12 cellular contexts compared by ENCODE assay signal in genomic region chr15:70088427-70088826, GRCh38. TPM values are rescaled to one million over a fixed set of nuclear protein-coding genes. Genes with fewer than 3 reads are reported as not detected.
DNase-seq lines count a peak whose midpoint lies in the region; ATAC-seq and TF ChIP-seq lines count a peak whose summit lies in the region.
"Had no signal": no experiment of that assay in that cellular context is flagged by ENCODE, and none has a peak within 500 bp of the region (broad histone marks: within the 10 kb centered on the region; RNA-seq: fewer than 3 reads in every experiment).

No MANE protein-coding gene starts in this region.

- peak overlapping the region; percentile 82 for H3K27ac ChIP-seq in smooth muscle cell (ENCODE audit: low read depth)
- no peak overlapping the region for H3K27ac ChIP-seq in foreskin keratinocyte

- peak overlapping the region; percentile 77 for H3K4me2 ChIP-seq in smooth muscle cell

- H3K4me1 ChIP-seq in smooth muscle cell (ENCODE audit: low read depth) (peaks cover 67% of the 10 kb centered on the region), foreskin keratinocyte (peaks cover 9% of the 10 kb centered on the region)

- WGBS in smooth muscle cell (ENCODE audit: low lambda C conversion rate) = 73% methylated on average over 2 of the region's 2 CpGs

- intact Hi-C loops in Right ventricle myocardium superior (cut with DNase I) = no loop called here

- peaks cover 100% of the 10 kb centered on the region for H4K20me1 ChIP-seq in smooth muscle cell (ENCODE audit: low read depth)

- no peaks in the 10 kb centered on the region for H3K9me3 ChIP-seq in smooth muscle cell (replicated peaks; ENCODE audit: low read depth)

- ATAC-seq in Right ventricle myocardium superior (ENCODE audit: poor library complexity) (peak; percentile 85), HG02970 (IDR thresholded peaks at IDR 0.05; ENCODE audit: low FRiP score, unreplicated experiment) (no peak), foreskin keratinocyte (no peak)

- no peak overlapping the region for H3K4me3 ChIP-seq in smooth muscle cell

- peaks cover 90% of the 10 kb centered on the region for H3K79me2 ChIP-seq in smooth muscle cell (ENCODE audit: low read depth)

- peaks cover 7% of the 10 kb centered on the region for H3K36me3 ChIP-seq in smooth muscle cell (ENCODE audit: low read depth)

- H3K9ac ChIP-seq in smooth muscle cell (ENCODE audit: low read depth) = no peak overlapping the region

- DNase-seq in NCI-H1092 treated with DMSO at 0.1 percent for 48 hours (lab: John Stamatoyannopoulos, UW) (peak; percentile 86), NCI-H345 (lab: John Stamatoyannopoulos, UW) (peak; percentile 71), Right ventricle myocardium superior (no peak), smooth muscle cell (lab: John Stamatoyannopoulos, UW; ENCODE audit: unreplicated experiment) (no peak), NCI-H526 (lab: John Stamatoyannopoulos, UW) (no peak), foreskin keratinocyte (no peak)
- DNase-seq in stimulated activated CD4-positive, alpha-beta T cell treated with anti-CD3 and anti-CD28 coated beads, Interleukin-12 subunit alpha, Interleukin-12 subunit beta, amount 100 ng/mL, for 4 hours = no peak
- DNase-seq: dermis blood vessel endothelial cell, DMS 273 treated with DMSO at 0.1 percent for 48 hours, small intestine, T1000 had no signal

- peaks cover 29% of the 10 kb centered on the region for H3F3A ChIP-seq in smooth muscle cell (ENCODE audit: low read depth)

- H2AFZ ChIP-seq in smooth muscle cell (ENCODE audit: low read depth) = no peak overlapping the region

- H3K27me3 ChIP-seq in smooth muscle cell (ENCODE audit: low read depth) = no peaks in the 10 kb centered on the region
- H3K27me3 ChIP-seq in foreskin keratinocyte = no peaks in the 10 kb centered on the region

- no peak for TF ChIP-seq CTCF in smooth muscle cell (IDR thresholded peaks at IDR 0.05; ENCODE audit: borderline replicate concordance, insufficient read depth, poor library complexity, severe bottlenecking)
- no peak for TF ChIP-seq CTCF in foreskin keratinocyte (conservative IDR thresholded peaks at IDR 0.05)

RNA-seq across cellular contexts. Expression of gene TLE3, which starts 9.3 kb away (rescaled TPM):
- total RNA-seq in Right ventricle myocardium superior (13.4 TPM), smooth muscle cell (46.9 and 53.2 TPM in 2 replicates), foreskin keratinocyte (24.1 and 28.1 TPM in 2 replicates)
- polyA plus RNA-seq in smooth muscle cell (39.7 and 50.9 TPM in 2 replicates), foreskin keratinocyte (11.3 and 14.0 TPM in 2 replicates)

Comparison
In these comparisons a context has a peak if more than half of its experiments do, and no peak if none do; other contexts are left out.
1. DNase-seq: peak in NCI-H1092 treated with DMSO at 0.1 percent for 48 hours (single experiment) and NCI-H345 (single experiment); none in Right ventricle myocardium superior (single experiment), smooth muscle cell (single experiment), NCI-H526 (0 of 2), foreskin keratinocyte (0 of 2) and stimulated activated CD4-positive, alpha-beta T cell treated with anti-CD3 and anti-CD28 coated beads, Interleukin-12 subunit alpha, Interleukin-12 subunit beta, amount 100 ng/mL, for 4 hours (single experiment).